17 cellular contexts compared by ENCODE assay signal in genomic region chr7:148553979-148554378, GRCh38.
"Had no signal": no experiment of that assay in that cellular context is flagged by ENCODE, and none has a peak within 500 bp of the region (broad histone marks: within the 10 kb centered on the region; RNA-seq: fewer than 3 reads in every experiment).

No MANE protein-coding gene starts in this region.

- H3K36me3 ChIP-seq: esophagus muscularis mucosa, gastrocnemius medialis, heart right ventricle, pancreas had no signal

- H3K4me3 ChIP-seq: esophagus muscularis mucosa, gastrocnemius medialis, heart right ventricle, pancreas, smooth muscle cell had no signal

- H3K9me3 ChIP-seq: gastrocnemius medialis, pancreas had no signal

- H3K27me3 ChIP-seq: gastrocnemius medialis, pancreas had no signal

- FAIRE-seq: islet of Langerhans, pancreas had no signal

- ATAC-seq: effector memory CD8-positive, alpha-beta T cell; gastrocnemius medialis; heart right ventricle; pancreas; right cardiac atrium had no signal

- DNase-seq: effector memory CD8-positive, alpha-beta T cell; gastrocnemius medialis; heart right ventricle; hypothalamus; kidney glomerular epithelial cell; mesendoderm; naive B cell; occipital lobe; pancreas; right cardiac atrium; stimulated activated CD4-positive, alpha-beta T cell treated with anti-CD3 and anti-CD28 coated beads, Interleukin-2, amount 100 ng/mL, for 48 hours; stimulated activated naive CD4-positive, alpha-beta T cell treated with Interleukin-2 at 50 U/mL for 16 hours; trophoblast cell had no signal

- H3K27ac ChIP-seq: epithelial cell of prostate, esophagus muscularis mucosa, gastrocnemius medialis, heart right ventricle, pancreas had no signal
